ENCODE assay signal across 8 cellular contexts in genomic region chr17:77400445-77400870, GRCh38.
DNase-seq lines count a peak whose midpoint lies in the region; ATAC-seq and TF ChIP-seq lines count a peak whose summit lies in the region.

No MANE protein-coding gene starts in this region.

- H3K36me3 Mint-ChIP-seq in activated T-cell treated with anti-CD3 and anti-CD28 coated beads, Interleukin-2, amount 50 U/mL, for 24 hours (ENCODE audit: low read depth), result peaks cover 21% of the 10 kb centered on the region

- DNase-seq in NOMO-1 treated with DMSO at 0.1 percent for 48 hours (lab: John Stamatoyannopoulos, UW; ENCODE audit: unreplicated experiment) (peak; percentile 49), glomerular visceral epithelial cell (ENCODE audit: extremely low spot score) (peak; percentile 28), A172 (ENCODE audit: low spot score) (no peak)
- DNase-seq in activated T-cell treated with anti-CD3 and anti-CD28 coated beads, Interleukin-2, amount 50 U/mL, for 24 hours, result peak; percentile 91
- DNase-seq in stimulated activated CD4-positive, alpha-beta T cell treated with anti-CD3 and anti-CD28 coated beads, Interleukin-15, amount 100 ng/mL, for 48 hours (ENCODE audit: low read depth in 2 of 2), result peak; percentile 68 to 81

- peaks cover 89% of the 10 kb centered on the region for H3K4me1 Mint-ChIP-seq in activated T-cell treated with anti-CD3 and anti-CD28 coated beads, Interleukin-2, amount 50 U/mL, for 24 hours (ENCODE audit: low read depth)

- peak overlapping the region; percentile 78 for H3K4me3 Mint-ChIP-seq in activated T-cell treated with anti-CD3 and anti-CD28 coated beads, Interleukin-2, amount 50 U/mL, for 24 hours

- H3K27me3 Mint-ChIP-seq in activated T-cell treated with anti-CD3 and anti-CD28 coated beads, Interleukin-2, amount 50 U/mL, for 24 hours, result no peaks in the 10 kb centered on the region

- H3K9me3 Mint-ChIP-seq in activated T-cell treated with anti-CD3 and anti-CD28 coated beads, Interleukin-2, amount 50 U/mL, for 24 hours, result no peaks in the 10 kb centered on the region

- ATAC-seq in GM18870 (IDR thresholded peaks at IDR 0.05; ENCODE audit: unreplicated experiment) (no peak), HG03135 (IDR thresholded peaks at IDR 0.05; ENCODE audit: unreplicated experiment) (no peak)

- TF ChIP-seq CTCF in GM12873 (IDR thresholded peaks at IDR 0.05; ENCODE audit: insufficient read depth, low read depth, low read length, missing control alignments), result peak; percentile 84

- peak overlapping the region; percentile 97 for H3K27ac Mint-ChIP-seq in activated T-cell treated with anti-CD3 and anti-CD28 coated beads, Interleukin-2, amount 50 U/mL, for 24 hours
